9 cellular contexts compared by ENCODE assay signal in the genomic region with DNA sequence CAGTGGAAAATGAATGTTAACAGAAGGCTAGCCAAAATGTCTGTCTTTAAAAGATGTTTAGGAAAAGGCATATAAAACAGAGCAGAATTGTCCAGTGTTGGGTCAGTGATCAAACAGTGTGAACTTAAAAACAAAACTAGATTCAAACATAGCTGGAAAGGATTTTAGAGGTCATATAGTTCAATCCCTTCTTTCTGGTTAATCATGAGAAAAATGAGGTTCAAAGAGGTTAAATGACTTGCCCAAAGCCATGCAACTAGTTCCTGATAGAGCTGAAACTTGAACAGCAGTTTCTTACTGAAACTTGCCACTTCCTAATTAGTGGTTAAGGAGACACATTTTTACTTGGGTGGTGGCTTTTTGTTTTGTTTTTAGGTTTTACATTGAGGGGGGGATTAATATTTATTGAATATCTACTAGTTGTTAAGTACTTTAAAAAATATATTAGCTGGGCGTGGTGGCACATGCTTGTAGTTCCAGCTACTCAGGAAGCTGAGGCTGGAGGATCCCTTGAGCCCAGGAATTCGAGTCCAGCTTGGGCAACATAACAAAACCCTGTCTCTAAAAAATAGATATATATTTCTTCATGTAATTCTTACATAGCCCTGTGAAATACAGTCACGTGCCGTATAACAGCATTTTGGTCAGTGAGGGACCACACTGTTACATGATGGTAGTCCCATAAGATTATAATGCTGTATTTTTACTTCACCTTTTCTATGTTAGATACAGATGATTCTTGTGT. TPM values are rescaled to one million over a fixed set of nuclear protein-coding genes. Genes with fewer than 3 reads are reported as not detected.
DNase-seq lines count a peak whose midpoint lies in the region; ATAC-seq, FAIRE-seq and TF ChIP-seq lines count a peak whose summit lies in the region.
"Had no signal": no experiment of that assay in that cellular context is flagged by ENCODE, and none has a peak within 500 bp of the region (broad histone marks: within the 10 kb centered on the region; RNA-seq: fewer than 3 reads in every experiment).

No MANE protein-coding gene starts in this region.

- no peak for DNase-seq in activated CD4-positive, alpha-beta memory T cell treated with anti-CD3 and anti-CD28 coated beads for 36 hours
- DNase-seq in right lobe of liver (peak in 1 of 3 donors; percentile 35), GM12892 (ENCODE audit: insufficient read length) (no peak), NCI-H748 (lab: John Stamatoyannopoulos, UW; ENCODE audit: unreplicated experiment) (no peak)
- no peak for DNase-seq in effector CD4-positive, alpha-beta T cell
- DNase-seq: foreskin melanocyte had no signal

- H3K27me3 Mint-ChIP-seq in activated CD4-positive, alpha-beta memory T cell treated with anti-CD3 and anti-CD28 coated beads for 36 hours = peaks cover 6% of the 10 kb centered on the region

- H3K4me1 Mint-ChIP-seq in activated CD4-positive, alpha-beta memory T cell treated with anti-CD3 and anti-CD28 coated beads for 36 hours (ENCODE audit: low read depth) = peaks cover 69% of the 10 kb centered on the region

- WGBS in right lobe of liver (ENCODE audit: insufficient coverage, low coverage, low lambda C conversion rate, missing lambda C conversion rate) = 48% methylated on average over 4 of the region's 4 CpGs

- H3K4me2 ChIP-seq in BLaER1 treated with 17β-estradiol and CSF1 and Interleukin-3, amounts not matched to agents 10 nM and 100 nM = peak overlapping the region; percentile 87 to 98 (median 95)

- CTCF ChIA-PET in activated CD4-positive, alpha-beta memory T cell treated with anti-CD3 and anti-CD28 coated beads for 36 hours (lab: Charles Lee) = interaction anchor here (0.7 to 3.6 kb wide), 11 partner anchors 9 to 602 kb away, joined by 3 to 21 read pairs (median 9); no protein-coding TSS in a partner anchor

- H3K27me3 ChIP-seq in BLaER1 treated with 17β-estradiol and CSF1 and Interleukin-3, amounts not matched to agents 10 nM and 100 nM = no peaks in the 10 kb centered on the region
- no peaks in the 10 kb centered on the region for H3K27me3 ChIP-seq in right lobe of liver

- H3K4me1 ChIP-seq in BLaER1 treated with 17β-estradiol and CSF1 and Interleukin-3, amounts not matched to agents 10 nM and 100 nM = peaks cover 73 to 98% (median 86%) of the 10 kb centered on the region in 10 experiments
- H3K4me1 ChIP-seq in right lobe of liver = peaks cover 2 to 95% (median 40%) of the 10 kb centered on the region in 4 donors

- intact Hi-C loops in activated CD4-positive, alpha-beta memory T cell treated with anti-CD3 and anti-CD28 coated beads for 36 hours (cut with micrococcal nuclease) = loop anchor here (1.0 to 10.0 kb wide), 6 partner anchors 21 to 603 kb away; a partner anchor contains a TSS
- intact Hi-C loops in right lobe of liver (cut with DNase I) = no loop called here

- POLR2A ChIA-PET in activated CD4-positive, alpha-beta memory T cell treated with anti-CD3 and anti-CD28 coated beads for 36 hours (lab: Charles Lee) = interaction anchor here (1.7 kb wide), 1 partner anchor 53 kb away, joined by 3 read pairs; no protein-coding TSS in a partner anchor

- H3K27ac ChIP-seq in BLaER1 treated with 17β-estradiol and CSF1 and Interleukin-3, amounts not matched to agents 10 nM and 100 nM = peak overlapping the region; percentile 73 to 99 (median 97)
- peak overlapping the region; percentile 4 to 72 (median 24) for H3K27ac ChIP-seq in right lobe of liver

- peaks cover 13% of the 10 kb centered on the region for H3K36me3 Mint-ChIP-seq in activated CD4-positive, alpha-beta memory T cell treated with anti-CD3 and anti-CD28 coated beads for 36 hours

- no peak for TF ChIP-seq POLR2A in right lobe of liver (IDR thresholded peaks at IDR 0.05)
- no peak for TF ChIP-seq POLR2A in GM12892 (IDR thresholded peaks at IDR 0.05; ENCODE audit: low read depth, low read length)

- TF ChIP-seq CTCF in right lobe of liver (IDR thresholded peaks at IDR 0.05) = no peak

- H3K36me3 ChIP-seq in BLaER1 treated with 17β-estradiol and CSF1 and Interleukin-3, amounts not matched to agents 10 nM and 100 nM = peaks cover 15 to 53% (median 37%) of the 10 kb centered on the region in 11 experiments; a peak in 20 of 22 replicates
- peaks cover 0 to 12% (median 8%) of the 10 kb centered on the region in 4 donors for H3K36me3 ChIP-seq in right lobe of liver

- H3K9me3 ChIP-seq in BLaER1 treated with 17β-estradiol and CSF1 and Interleukin-3, amounts not matched to agents 10 nM and 100 nM (replicated peaks in 1 of 11) = no peaks in the 10 kb centered on the region
- H3K9me3 ChIP-seq in right lobe of liver = no peaks in the 10 kb centered on the region

- H3K9ac ChIP-seq in BLaER1 treated with 17β-estradiol and CSF1 and Interleukin-3, amounts not matched to agents 10 nM and 100 nM = peak overlapping the region; percentile 70 to 89 (median 84)

- H3K4me3 ChIP-seq in BLaER1 treated with 17β-estradiol and CSF1 and Interleukin-3, amounts not matched to agents 10 nM and 100 nM = peak overlapping the region in 9 of 10 experiments; percentile 16 to 41 (median 34); a peak in 13 of 20 replicates
- H3K4me3 ChIP-seq in right lobe of liver = peak overlapping the region in 1 of 3 donors; percentile 22

- H4K20me1 ChIP-seq in BLaER1 treated with 17β-estradiol and CSF1 and Interleukin-3, amounts not matched to agents 10 nM and 100 nM = peaks cover 0 to 27% (median 0%) of the 10 kb centered on the region in 11 experiments; a peak in 4 of 22 replicates

- H3K4me3 Mint-ChIP-seq in activated CD4-positive, alpha-beta memory T cell treated with anti-CD3 and anti-CD28 coated beads for 36 hours = no peak overlapping the region

- H3K9me3 Mint-ChIP-seq in activated CD4-positive, alpha-beta memory T cell treated with anti-CD3 and anti-CD28 coated beads for 36 hours = no peaks in the 10 kb centered on the region

- ATAC-seq in GM21515 (IDR thresholded peaks at IDR 0.05; ENCODE audit: unreplicated experiment) (peak; percentile 42), right lobe of liver (peak; percentile 14 to 46 (median 30)), HG03521 (IDR thresholded peaks at IDR 0.05; ENCODE audit: unreplicated experiment) (no peak)

- peak overlapping the region; percentile 51 for H3K27ac Mint-ChIP-seq in activated CD4-positive, alpha-beta memory T cell treated with anti-CD3 and anti-CD28 coated beads for 36 hours

- FAIRE-seq in GM12892 (lab: Jason Lieb, UNC) = no peak

RNA-seq across cellular contexts. Expression of a gene that starts 20.4 kb away (rescaled TPM):
- total RNA-seq in activated CD4-positive, alpha-beta memory T cell treated with anti-CD3 and anti-CD28 coated beads for 36 hours = 1 to 10 TPM; 8.0 to 8.3 TPM
- total RNA-seq in right lobe of liver = 10 to 100 TPM; 14.1 to 28.0 (median 25.0) TPM
- polyA plus RNA-seq in GM12892 (2012; ENCODE audit: missing spikeins) = 0.42 TPM

RNA-seq across cellular contexts. Expression of a gene that starts 34.9 kb away (rescaled TPM):
- 10 to 100 TPM; 15.1 to 18.7 TPM for total RNA-seq in activated CD4-positive, alpha-beta memory T cell treated with anti-CD3 and anti-CD28 coated beads for 36 hours
- 1 to 10 TPM; 2.9 to 6.5 (median 3.9) TPM for total RNA-seq in right lobe of liver
- 0.57 TPM for polyA plus RNA-seq in GM12892 (2012; ENCODE audit: missing spikeins)
